In genomic region chr7:14606101-14606500, GRCh38 we compare ENCODE assay signal across 18 cellular contexts.
DNase-seq lines count a peak whose midpoint lies in the region; ATAC-seq and TF ChIP-seq lines count a peak whose summit lies in the region.
"Had no signal": no experiment of that assay in that cellular context is flagged by ENCODE, and none has a peak within 500 bp of the region (broad histone marks: within the 10 kb centered on the region; RNA-seq: fewer than 3 reads in every experiment).

No MANE protein-coding gene starts in this region.

- no peak overlapping the region for H3K4me3 ChIP-seq in HCT116 (replicated peaks in 1 of 2; ENCODE audit: low read depth in 1 of 2, low read length in 2 of 2)
- no peak overlapping the region for H3K4me3 ChIP-seq in adipocyte (ENCODE audit: low read length)
- no peak overlapping the region for H3K4me3 ChIP-seq in smooth muscle cell
- H3K4me3 ChIP-seq: coronary artery, gastroesophageal sphincter, SJSA1, suprapubic skin had no signal

- H3K36me3 ChIP-seq in HCT116 (ENCODE audit: control insufficient read depth in 1 of 2, insufficient read depth in 2 of 2, low read length in 2 of 2), result no peaks in the 10 kb centered on the region
- H3K36me3 ChIP-seq in adipocyte (ENCODE audit: control insufficient read depth, insufficient read depth, low read length, severe bottlenecking), result no peaks in the 10 kb centered on the region
- H3K36me3 ChIP-seq in smooth muscle cell (ENCODE audit: low read depth), result no peaks in the 10 kb centered on the region
- H3K36me3 ChIP-seq: SJSA1, suprapubic skin had no signal

- no peak for ATAC-seq in HCT116
- ATAC-seq: gastroesophageal sphincter, left ventricle myocardium superior had no signal

- H4K20me1 ChIP-seq in HCT116 (ENCODE audit: insufficient read depth) (no peaks in the 10 kb centered on the region), smooth muscle cell (ENCODE audit: low read depth) (no peaks in the 10 kb centered on the region)

- TF ChIP-seq CTCF in HCT116 (IDR thresholded peaks at IDR 0.05 in 2 of 3, conservative IDR thresholded peaks at IDR 0.05 in 1 of 3; ENCODE audit: borderline replicate concordance in 1 of 3, insufficient read depth in 1 of 3, low read depth in 2 of 3, low read length in 2 of 3) (no peak), smooth muscle cell (IDR thresholded peaks at IDR 0.05; ENCODE audit: borderline replicate concordance, insufficient read depth, poor library complexity, severe bottlenecking) (no peak)

- no peaks in the 10 kb centered on the region for H3F3A ChIP-seq in smooth muscle cell (ENCODE audit: low read depth)

- H3K27ac ChIP-seq in HCT116 (ENCODE audit: low read depth, low read length) (no peak overlapping the region), smooth muscle cell (ENCODE audit: low read depth) (no peak overlapping the region)
- H3K27ac ChIP-seq: coronary artery, gastroesophageal sphincter, SJSA1, suprapubic skin had no signal

- intact Hi-C loops in HCT116 (cut with micrococcal nuclease), result no loop called here

- no peak for DNase-seq in HCT116 (ENCODE audit: low read depth, low spot score)
- DNase-seq in adipocyte (ENCODE audit: low read depth), result peak; percentile 33
- DNase-seq in glomerular visceral epithelial cell (ENCODE audit: extremely low spot score), result peak; percentile 7
- no peak for DNase-seq in smooth muscle cell (lab: John Stamatoyannopoulos, UW; ENCODE audit: unreplicated experiment)
- no peak for DNase-seq in NCI-H2081 treated with DMSO at 0.1 percent for 48 hours (lab: John Stamatoyannopoulos, UW)
- DNase-seq in SKM-1 treated with dmso at 0.1 percent for 144 hours (lab: John Stamatoyannopoulos, UW; ENCODE audit: unreplicated experiment), result no peak
- no peak for DNase-seq in stimulated activated CD4-positive, alpha-beta T cell treated with anti-CD3 and anti-CD28 coated beads, Interleukin-12 subunit alpha, Interleukin-12 subunit beta, amount 100 ng/mL, for 4 hours
- DNase-seq: activated CD4-positive, alpha-beta T cell treated with anti-CD3 and anti-CD28 coated beads for 48 hours; activated CD8-positive, alpha-beta memory T cell treated with anti-CD3 and anti-CD28 coated beads, Interleukin-2, amount 50 U/mL, for 48 hours; activated gamma-delta T cell; amniotic stem cell; C1 segment of cervical spinal cord; left ventricle myocardium superior; NCI-H1092 treated with DMSO at 0.1 percent for 48 hours had no signal

- no peak for TF ChIP-seq RAD21 in HCT116 (IDR thresholded peaks at IDR 0.05; ENCODE audit: low read depth)

- peak overlapping the region; percentile 3 for H2AFZ ChIP-seq in HCT116 (ENCODE audit: low read depth, low read length, poor library complexity, severe bottlenecking)
- H2AFZ ChIP-seq in smooth muscle cell (ENCODE audit: low read depth), result no peak overlapping the region

- H3K9ac ChIP-seq in HCT116 (ENCODE audit: low read length) (no peak overlapping the region), adipocyte (ENCODE audit: low read length) (no peak overlapping the region), smooth muscle cell (ENCODE audit: low read depth) (no peak overlapping the region)

- no peak overlapping the region for H3K4me2 ChIP-seq in HCT116 (ENCODE audit: low read length)
- peak overlapping the region; percentile 12 for H3K4me2 ChIP-seq in smooth muscle cell

- TF ChIP-seq POLR2A in HCT116 (IDR thresholded peaks at IDR 0.05; ENCODE audit: borderline replicate concordance, extremely low read depth, insufficient read depth, insufficient read length), result no peak

- POLR2A ChIA-PET in HCT116 (lab: Charles Lee), result no interaction called here

- H3K9me2 ChIP-seq in HCT116 (ENCODE audit: insufficient read depth), result no peaks in the 10 kb centered on the region

- peaks cover 0 to 8% of the 10 kb centered on the region in 2 experiments; a peak in 2 of 4 replicates for H3K4me1 ChIP-seq in HCT116 (ENCODE audit: control insufficient read depth in 1 of 2, insufficient read depth in 2 of 2, low read length in 2 of 2)
- H3K4me1 ChIP-seq in adipocyte (ENCODE audit: control insufficient read depth, insufficient read depth, low read length), result no peaks in the 10 kb centered on the region
- H3K4me1 ChIP-seq in smooth muscle cell (ENCODE audit: low read depth), result peaks cover 10% of the 10 kb centered on the region
- H3K4me1 ChIP-seq: SJSA1, suprapubic skin had no signal

- BruUV-seq in HCT116 (replicated peaks; lab: Mats Ljungman, UMichigan), result no TSS peak

- no peaks in the 10 kb centered on the region for H3K9me3 ChIP-seq in HCT116 (ENCODE audit: control insufficient read depth in 1 of 2, insufficient read depth in 1 of 2, low read depth in 1 of 2, low read length in 2 of 2)
- H3K9me3 ChIP-seq in adipocyte (ENCODE audit: control insufficient read depth, low read length), result no peaks in the 10 kb centered on the region
- H3K9me3 ChIP-seq in smooth muscle cell (replicated peaks; ENCODE audit: low read depth), result no peaks in the 10 kb centered on the region
- H3K9me3 ChIP-seq: gastroesophageal sphincter, SJSA1, suprapubic skin had no signal

- RAD21 ChIA-PET in HCT116 (lab: Charles Lee; ENCODE audit: low non-redundant PET in 1 of 2, low total read pairs in 2 of 2, uncharacterized antibody in 2 of 2, unreplicated experiment in 2 of 2), result no interaction called here

- H3K27me3 ChIP-seq in HCT116 (ENCODE audit: insufficient read depth, low read length) (no peaks in the 10 kb centered on the region), adipocyte (replicated peaks; ENCODE audit: control insufficient read depth, insufficient read depth, low read length) (no peaks in the 10 kb centered on the region), smooth muscle cell (ENCODE audit: low read depth) (no peaks in the 10 kb centered on the region)
- H3K27me3 ChIP-seq: gastroesophageal sphincter, SJSA1, suprapubic skin had no signal

- CTCF ChIA-PET in HCT116 (lab: Charles Lee), result no interaction called here

- H3K79me2 ChIP-seq in HCT116 (ENCODE audit: insufficient read depth, low read length) (no peaks in the 10 kb centered on the region), smooth muscle cell (ENCODE audit: low read depth) (no peaks in the 10 kb centered on the region)

TF ChIP-seq in HCT116, 20 proteins besides CTCF, POLR2A, EP300 and RAD21:
- TF ChIP-seq TCF7L2 (IDR thresholded peaks at IDR 0.05; ENCODE audit: borderline replicate concordance, extremely low read depth, insufficient read depth, insufficient read length) (no peak), SIN3A (IDR thresholded peaks at IDR 0.05; ENCODE audit: low read depth) (no peak), ZNF274 (IDR thresholded peaks at IDR 0.05; ENCODE audit: low read depth, low read length) (no peak), MAX (IDR thresholded peaks at IDR 0.05) (no peak), ZFX (IDR thresholded peaks at IDR 0.05) (no peak), EZH2phosphoT487 (IDR thresholded peaks at IDR 0.05; ENCODE audit: borderline replicate concordance) (no peak), CBX3 (IDR thresholded peaks at IDR 0.05; ENCODE audit: low read depth) (no peak), POLR2AphosphoS5 (IDR thresholded peaks at IDR 0.05; ENCODE audit: low read depth, low read length) (no peak), EGR1 (IDR thresholded peaks at IDR 0.05; ENCODE audit: low read depth) (no peak), YY1 (IDR thresholded peaks at IDR 0.05; ENCODE audit: extremely low read depth, insufficient replicate concordance, low read depth, low read length) (no peak), EZH2 (IDR thresholded peaks at IDR 0.05) (no peak), FOSL1 (IDR thresholded peaks at IDR 0.05; ENCODE audit: low read depth) (no peak)

Comparison
In these comparisons a context has a peak if more than half of its experiments do, and no peak if none do; other contexts are left out.
1. DNase-seq: peak in adipocyte (single experiment) and glomerular visceral epithelial cell (single experiment); none in HCT116 (single experiment), smooth muscle cell (single experiment), NCI-H2081 treated with DMSO at 0.1 percent for 48 hours (single experiment), SKM-1 treated with dmso at 0.1 percent for 144 hours (single experiment) and stimulated activated CD4-positive, alpha-beta T cell treated with anti-CD3 and anti-CD28 coated beads, Interleukin-12 subunit alpha, Interleukin-12 subunit beta, amount 100 ng/mL, for 4 hours (single experiment).